8 cellular contexts compared by ENCODE assay signal in the genomic region with DNA sequence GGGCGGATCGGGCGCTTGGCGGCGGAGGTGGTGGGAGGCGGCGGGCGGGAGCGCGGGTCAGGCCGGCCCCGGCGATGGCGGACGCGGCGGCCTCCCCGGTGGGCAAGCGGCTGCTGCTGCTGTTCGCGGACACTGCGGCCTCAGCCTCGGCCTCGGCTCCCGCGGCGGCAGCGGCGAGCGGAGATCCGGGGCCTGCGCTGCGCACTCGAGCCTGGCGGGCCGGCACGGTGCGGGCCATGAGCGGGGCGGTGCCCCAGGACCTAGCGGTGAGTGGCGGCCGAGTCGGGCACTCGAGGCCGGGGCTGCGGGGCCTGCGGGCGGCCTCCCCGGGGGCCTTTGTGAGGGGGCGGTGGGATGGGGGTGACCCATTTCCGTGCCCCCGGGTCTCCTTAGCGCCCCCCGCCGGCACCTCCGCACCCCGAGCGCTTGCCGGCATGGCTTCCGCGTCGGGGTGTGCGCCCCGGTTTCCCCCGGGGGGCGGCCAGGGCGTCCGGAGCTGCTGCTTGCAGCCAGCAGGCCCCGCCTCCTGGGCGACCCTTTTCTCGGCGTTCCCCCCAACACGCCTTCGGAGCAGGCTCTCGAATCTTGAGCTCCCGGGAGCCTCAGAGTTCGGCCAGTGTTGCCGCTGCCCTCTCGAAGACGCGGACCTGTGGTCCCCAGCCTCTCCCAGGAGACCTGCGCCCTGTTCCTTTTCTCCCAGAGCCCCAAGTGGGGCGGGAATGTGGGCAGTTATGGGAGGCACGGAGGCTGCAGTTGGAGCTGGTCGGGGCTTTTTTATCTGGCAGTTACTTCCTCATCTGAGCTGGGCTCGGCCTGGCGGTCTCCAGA.
DNase-seq lines count a peak whose midpoint lies in the region; ATAC-seq lines count a peak whose summit lies in the region.

No MANE protein-coding gene starts in this region.

- peak overlapping the region; percentile 75 for H3K27ac ChIP-seq in epithelial cell of prostate

- H3K4me3 ChIP-seq in mucosa of stomach (ENCODE audit: low read length), result peak overlapping the region; percentile 62

- peak; percentile 51 for DNase-seq in NK-92 treated with Interleukin-12 subunit alpha and Interleukin-12 subunit beta, amount 100 ng/mL, for 24 hours (lab: John Stamatoyannopoulos, UW)
- no peak for DNase-seq in NK-92 (lab: John Stamatoyannopoulos, UW; ENCODE audit: unreplicated experiment)
- peak; percentile 59 for DNase-seq in NCI-H748 treated with DMSO at 0.1 percent for 48 hours (lab: John Stamatoyannopoulos, UW)
- DNase-seq in activated CD8-positive, alpha-beta memory T cell treated with anti-CD3 and anti-CD28 coated beads, Interleukin-2, amount 50 U/mL, for 24 hours (ENCODE audit: extremely low read depth), result peak; percentile 26
- no peak for DNase-seq in epithelial cell of prostate (ENCODE audit: low read depth, low spot score)
- peak; percentile 45 to 52 for DNase-seq in stimulated activated CD8-positive, alpha-beta memory T cell treated with anti-CD3 and anti-CD28 coated beads, Interleukin-7, amount 100 ng/mL, for 1 hour (ENCODE audit: low read depth in 2 of 2)

- H3K9me3 ChIP-seq in mucosa of stomach (ENCODE audit: control insufficient read depth, low read length), result no peaks in the 10 kb centered on the region

- H3K9ac ChIP-seq in mucosa of stomach (ENCODE audit: low read length), result peak overlapping the region; percentile 99

- H3K36me3 ChIP-seq in mucosa of stomach (ENCODE audit: control insufficient read depth, insufficient read depth, low read length), result no peaks in the 10 kb centered on the region

- peak; percentile 46 for ATAC-seq in HG02970 (IDR thresholded peaks at IDR 0.05; ENCODE audit: low FRiP score, unreplicated experiment)

- peaks cover 9% of the 10 kb centered on the region for H3K4me1 ChIP-seq in mucosa of stomach (ENCODE audit: control insufficient read depth, insufficient read depth, low read length)

- H3K27me3 ChIP-seq in mucosa of stomach (ENCODE audit: control insufficient read depth, insufficient read depth, low read length), result no peaks in the 10 kb centered on the region

Comparison
In these comparisons a context has a peak if more than half of its experiments do, and no peak if none do; other contexts are left out.
1. DNase-seq: peak in NK-92 treated with Interleukin-12 subunit alpha and Interleukin-12 subunit beta, amount 100 ng/mL, for 24 hours (single experiment), NCI-H748 treated with DMSO at 0.1 percent for 48 hours (single experiment), activated CD8-positive, alpha-beta memory T cell treated with anti-CD3 and anti-CD28 coated beads, Interleukin-2, amount 50 U/mL, for 24 hours (single experiment) and stimulated activated CD8-positive, alpha-beta memory T cell treated with anti-CD3 and anti-CD28 coated beads, Interleukin-7, amount 100 ng/mL, for 1 hour (2 of 2); none in NK-92 (single experiment) and epithelial cell of prostate (single experiment).